ENCODE assay signal across 1 cellular context in the genomic region with DNA sequence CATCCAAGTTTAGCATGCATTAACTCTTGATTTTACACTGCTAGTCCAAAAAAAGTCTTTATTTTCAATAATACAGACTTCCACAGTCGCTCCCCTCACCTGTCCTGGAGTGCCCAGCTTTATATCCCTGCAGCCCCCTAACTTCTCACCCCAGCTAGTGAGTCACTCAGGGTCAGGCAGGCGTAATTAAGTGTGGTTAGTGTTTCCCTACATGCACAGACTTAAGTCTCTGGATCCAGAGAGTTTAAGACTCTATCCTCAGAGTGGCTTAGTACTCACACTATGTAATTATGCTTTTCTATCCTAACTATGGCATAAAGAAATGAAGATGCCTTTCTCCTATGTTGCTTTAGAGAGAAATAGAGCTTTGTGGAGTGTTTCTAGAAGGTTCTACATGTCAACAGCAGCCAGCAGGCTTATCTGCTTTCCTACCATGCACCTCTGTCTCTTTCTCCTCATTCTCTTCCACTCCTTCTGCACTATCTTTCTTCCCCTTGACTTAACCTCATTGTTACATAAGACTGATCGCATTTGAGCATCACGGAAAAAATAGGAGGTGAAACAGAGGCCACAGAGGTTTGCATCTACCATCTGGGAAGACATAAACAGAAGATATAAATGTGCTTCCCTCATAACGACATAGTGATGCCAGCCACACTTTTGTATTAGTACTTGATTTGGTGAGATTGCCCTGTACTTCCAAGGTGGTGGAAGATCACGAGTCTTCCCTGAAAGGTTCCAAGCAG.
TF ChIP-seq lines count a peak whose summit lies in the region.

No MANE protein-coding gene starts in this region.

TF ChIP-seq in GM12878, 131 proteins besides CTCF, POLR2A, EP300 and RAD21:
- TF ChIP-seq DPF2 (IDR thresholded peaks at IDR 0.05) (no peak), CREM (IDR thresholded peaks at IDR 0.05; ENCODE audit: low read depth) (no peak), NFYA (IDR thresholded peaks at IDR 0.05; ENCODE audit: borderline replicate concordance, low read depth, low read length) (no peak), NR2F1 (conservative IDR thresholded peaks at IDR 0.05) (no peak), GABPA (IDR thresholded peaks at IDR 0.05; ENCODE audit: low read depth) (no peak), CBX3 (IDR thresholded peaks at IDR 0.05; ENCODE audit: borderline replicate concordance, low read depth) (no peak), RFX5 (IDR thresholded peaks at IDR 0.05; ENCODE audit: low read depth, low read length) (no peak), SIN3A (IDR thresholded peaks at IDR 0.05; ENCODE audit: low read depth, low read length) (no peak), RBBP5 (conservative IDR thresholded peaks at IDR 0.05) (no peak)
- TF ChIP-seq, protein P1, sequence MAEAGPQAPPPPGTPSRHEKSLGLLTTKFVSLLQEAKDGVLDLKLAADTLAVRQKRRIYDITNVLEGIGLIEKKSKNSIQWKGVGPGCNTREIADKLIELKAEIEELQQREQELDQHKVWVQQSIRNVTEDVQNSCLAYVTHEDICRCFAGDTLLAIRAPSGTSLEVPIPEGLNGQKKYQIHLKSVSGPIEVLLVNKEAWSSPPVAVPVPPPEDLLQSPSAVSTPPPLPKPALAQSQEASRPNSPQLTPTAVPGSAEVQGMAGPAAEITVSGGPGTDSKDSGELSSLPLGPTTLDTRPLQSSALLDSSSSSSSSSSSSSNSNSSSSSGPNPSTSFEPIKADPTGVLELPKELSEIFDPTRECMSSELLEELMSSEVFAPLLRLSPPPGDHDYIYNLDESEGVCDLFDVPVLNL (IDR thresholded peaks at IDR 0.05; ENCODE audit: low read depth, low read length) = no peak
- TF ChIP-seq, protein P2, sequence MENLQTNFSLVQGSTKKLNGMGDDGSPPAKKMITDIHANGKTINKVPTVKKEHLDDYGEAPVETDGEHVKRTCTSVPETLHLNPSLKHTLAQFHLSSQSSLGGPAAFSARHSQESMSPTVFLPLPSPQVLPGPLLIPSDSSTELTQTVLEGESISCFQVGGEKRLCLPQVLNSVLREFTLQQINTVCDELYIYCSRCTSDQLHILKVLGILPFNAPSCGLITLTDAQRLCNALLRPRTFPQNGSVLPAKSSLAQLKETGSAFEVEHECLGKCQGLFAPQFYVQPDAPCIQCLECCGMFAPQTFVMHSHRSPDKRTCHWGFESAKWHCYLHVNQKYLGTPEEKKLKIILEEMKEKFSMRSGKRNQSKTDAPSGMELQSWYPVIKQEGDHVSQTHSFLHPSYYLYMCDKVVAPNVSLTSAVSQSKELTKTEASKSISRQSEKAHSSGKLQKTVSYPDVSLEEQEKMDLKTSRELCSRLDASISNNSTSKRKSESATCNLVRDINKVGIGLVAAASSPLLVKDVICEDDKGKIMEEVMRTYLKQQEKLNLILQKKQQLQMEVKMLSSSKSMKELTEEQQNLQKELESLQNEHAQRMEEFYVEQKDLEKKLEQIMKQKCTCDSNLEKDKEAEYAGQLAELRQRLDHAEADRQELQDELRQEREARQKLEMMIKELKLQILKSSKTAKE (IDR thresholded peaks at IDR 0.05; ENCODE audit: low read depth, poor library complexity, severe bottlenecking) = no peak
